18 cellular contexts compared by ENCODE assay signal in genomic region chr20:22728146-22728745, GRCh38.
DNase-seq lines count a peak whose midpoint lies in the region; ATAC-seq and TF ChIP-seq lines count a peak whose summit lies in the region.
"Had no signal": no experiment of that assay in that cellular context is flagged by ENCODE, and none has a peak within 500 bp of the region (broad histone marks: within the 10 kb centered on the region; RNA-seq: fewer than 3 reads in every experiment).

No MANE protein-coding gene starts in this region.

- ATAC-seq in PC-3 (no peak), aorta (ENCODE audit: low FRiP score) (no peak)
- ATAC-seq: HCT116 had no signal

- H3K9ac ChIP-seq in PC-3 (ENCODE audit: low read length) = no peak overlapping the region

- BruUV-seq in PC-3 (replicated peaks; lab: Mats Ljungman, UMichigan) = no TSS peak

- H3K36me3 ChIP-seq in PC-3 (ENCODE audit: low read depth, low read length) (no peaks in the 10 kb centered on the region), esophagus squamous epithelium (no peaks in the 10 kb centered on the region), aorta (ENCODE audit: control insufficient read depth in 1 of 2, insufficient read depth in 2 of 2, low read length in 1 of 2) (no peaks in the 10 kb centered on the region)

- POLR2A ChIA-PET in PC-3 (lab: Charles Lee; ENCODE audit: unreplicated experiment) = no interaction called here

- 64 to 84% methylated on average over 3 of the region's 4 CpGs for WGBS in esophagus squamous epithelium, 2 donors
- 95 to 96% methylated on average over 4 of the region's 4 CpGs for WGBS in aorta, 2 donors

- H3K4me1 Mint-ChIP-seq in immature natural killer cell = no peaks in the 10 kb centered on the region
- H3K4me1 Mint-ChIP-seq: CD4-positive, CD25-positive, alpha-beta regulatory T cell; IgD-negative memory B cell had no signal

- H3K27ac ChIP-seq in PC-3 (ENCODE audit: low read length) (no peak overlapping the region), esophagus squamous epithelium (no peak overlapping the region), aorta (ENCODE audit: low read depth in 1 of 2, low read length in 2 of 2) (no peak overlapping the region)

- H3F3A ChIP-seq in PC-3 (ENCODE audit: low read length, unreplicated experiment) = no peaks in the 10 kb centered on the region

- peaks cover 0 to 4% (median 0%) of the 10 kb centered on the region in 6 donors for H3K9me3 Mint-ChIP-seq in immature natural killer cell

- H3K9me2 ChIP-seq in PC-3 (replicated peaks; ENCODE audit: low read length) = no peaks in the 10 kb centered on the region

- no peak overlapping the region for H3K4me3 ChIP-seq in PC-3 (ENCODE audit: low read length)
- no peak overlapping the region for H3K4me3 ChIP-seq in choroid plexus epithelial cell (ENCODE audit: low read depth, low read length)
- H3K4me3 ChIP-seq in esophagus squamous epithelium = no peak overlapping the region
- no peak overlapping the region for H3K4me3 ChIP-seq in aorta (ENCODE audit: low read length in 2 of 2)

- no peaks in the 10 kb centered on the region for H3K36me3 Mint-ChIP-seq in immature natural killer cell
- H3K36me3 Mint-ChIP-seq: CD4-positive, CD25-positive, alpha-beta regulatory T cell; IgD-negative memory B cell had no signal

- H3K27ac Mint-ChIP-seq in immature natural killer cell = no peak overlapping the region
- H3K27ac Mint-ChIP-seq: CD4-positive, CD25-positive, alpha-beta regulatory T cell; IgD-negative memory B cell had no signal

- H3K4me3 Mint-ChIP-seq in immature natural killer cell = no peak overlapping the region
- H3K4me3 Mint-ChIP-seq: IgD-negative memory B cell had no signal

- TF ChIP-seq POLR2A in esophagus squamous epithelium (IDR thresholded peaks at IDR 0.05) = no peak

- DNase-seq in GDM1 (lab: John Stamatoyannopoulos, UW) = peak; percentile 16
- DNase-seq in PC-3 = peak; percentile 8
- DNase-seq in choroid plexus epithelial cell (ENCODE audit: low read depth) = peak; percentile 53
- DNase-seq in renal cortical epithelial cell (ENCODE audit: low read depth) = peak; percentile 10
- DNase-seq in esophagus squamous epithelium (lab: John Stamatoyannopoulos, UW) = no peak
- DNase-seq in aorta = no peak
- DNase-seq in immature natural killer cell = no peak
- DNase-seq in GM10266 (ENCODE audit: extremely low spot score) = no peak
- DNase-seq: CD4-positive, CD25-positive, alpha-beta regulatory T cell; DMS79; GOT3; NCI-H1048; NCI-H1436; NCI-H1930; NCI-H748 treated with DMSO at 0.1 percent for 48 hours; Right ventricle myocardium superior had no signal

- no peaks in the 10 kb centered on the region for H3K79me2 ChIP-seq in PC-3 (ENCODE audit: low read length)

- CTCF ChIA-PET in PC-3 (lab: Charles Lee) = no interaction called here

- H3K4me1 ChIP-seq in PC-3 (ENCODE audit: insufficient read depth, low read length) (peaks cover 19% of the 10 kb centered on the region), esophagus squamous epithelium (no peaks in the 10 kb centered on the region), aorta (ENCODE audit: control insufficient read depth in 1 of 2, insufficient read depth in 2 of 2, low read length in 2 of 2) (no peaks in the 10 kb centered on the region)

- no peaks in the 10 kb centered on the region for H3K27me3 ChIP-seq in PC-3 (ENCODE audit: low read length)
- peaks cover 0 to 4% (median 0%) of the 10 kb centered on the region in 4 donors for H3K27me3 ChIP-seq in esophagus squamous epithelium
- no peaks in the 10 kb centered on the region for H3K27me3 ChIP-seq in aorta (ENCODE audit: control insufficient read depth in 1 of 2, insufficient read depth in 2 of 2, low read length in 1 of 2)

- peaks cover 0 to 4% (median 0%) of the 10 kb centered on the region in 3 donors for H3K27me3 Mint-ChIP-seq in immature natural killer cell (ENCODE audit: low read depth in 3 of 3)
- H3K27me3 Mint-ChIP-seq: CD4-positive, CD25-positive, alpha-beta regulatory T cell; IgD-negative memory B cell had no signal

- no peak overlapping the region for H2AFZ ChIP-seq in PC-3 (ENCODE audit: low read length)

- intact Hi-C loops in PC-3 (cut with micrococcal nuclease) (no loop called here), esophagus squamous epithelium (cut with DNase I) (no loop called here), aorta (cut with DNase I) (no loop called here)

- H3K4me2 ChIP-seq in PC-3 (ENCODE audit: low read length) = no peak overlapping the region

- no peaks in the 10 kb centered on the region for H4K20me1 ChIP-seq in PC-3 (ENCODE audit: low read length)

- TF ChIP-seq CTCF in PC-3 (conservative IDR thresholded peaks at IDR 0.05; ENCODE audit: low read depth, low read length) (no peak), choroid plexus epithelial cell (conservative IDR thresholded peaks at IDR 0.05; ENCODE audit: low read depth, low read length) (no peak), esophagus squamous epithelium (IDR thresholded peaks at IDR 0.05) (no peak), GM10266 (IDR thresholded peaks at IDR 0.05; ENCODE audit: control insufficient read depth, insufficient read depth, low read depth, missing control alignments) (no peak)

- H3K9me3 ChIP-seq in PC-3 (ENCODE audit: low read length) (no peaks in the 10 kb centered on the region), esophagus squamous epithelium (no peaks in the 10 kb centered on the region), aorta (ENCODE audit: control insufficient read depth, low read length) (no peaks in the 10 kb centered on the region)

Comparison
In these comparisons a context has a peak if more than half of its experiments do, and no peak if none do; other contexts are left out.
1. DNase-seq: peak in GDM1 (single experiment), PC-3 (single experiment), choroid plexus epithelial cell (single experiment) and renal cortical epithelial cell (single experiment); none in esophagus squamous epithelium (single experiment), aorta (0 of 2), immature natural killer cell (0 of 3) and GM10266 (single experiment).